In the genomic region with DNA sequence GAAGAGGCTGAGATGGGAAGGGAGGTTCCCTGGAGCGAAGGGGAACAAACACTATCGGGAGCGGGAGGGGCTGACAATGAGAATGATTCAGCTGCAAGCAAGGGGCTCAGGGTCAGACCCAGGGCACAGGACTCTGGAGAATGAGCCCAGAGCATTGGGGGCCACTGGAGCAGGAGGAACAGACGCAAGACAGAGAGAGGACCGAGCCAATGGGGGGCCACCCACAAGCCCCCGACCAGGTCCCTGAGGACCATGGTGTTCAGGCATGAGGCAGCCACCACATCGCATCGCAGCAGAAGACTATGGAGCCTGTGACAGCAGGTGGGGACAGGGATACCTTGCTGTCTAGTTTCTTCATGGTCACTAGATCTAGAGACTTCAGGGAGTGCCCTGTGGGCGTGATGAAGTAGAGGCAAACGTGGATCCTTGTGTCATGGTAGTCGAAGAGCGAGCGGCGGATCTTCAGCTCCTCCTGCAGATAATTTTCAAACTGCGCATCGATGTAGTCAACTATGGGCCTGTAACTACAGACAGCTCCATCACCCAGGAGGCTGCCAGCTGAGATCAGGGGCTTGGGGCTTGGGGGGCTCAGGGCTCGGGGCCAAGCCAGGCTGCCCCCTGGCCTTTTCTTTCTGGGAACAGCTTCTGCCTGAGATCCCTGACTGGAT, we compare ENCODE assay signal across 16 cellular contexts. TPM values are rescaled to one million over a fixed set of nuclear protein-coding genes. Genes with fewer than 3 reads are reported as not detected.
"Had no signal": no experiment of that assay in that cellular context is flagged by ENCODE, and none has a peak within 500 bp of the region (broad histone marks: within the 10 kb centered on the region; RNA-seq: fewer than 3 reads in every experiment).

No MANE protein-coding gene starts in this region.

- H3K9me3 Mint-ChIP-seq: naive thymus-derived CD4-positive, alpha-beta T cell; stimulated activated naive B cell treated with anti-CD40 and anti-IgM and Interleukin-4, amounts not matched to agents 10 μg/mL and 1 μg/mL and 100 μg/mL, for 72 hours had no signal

- DNase-seq: activated CD4-positive, alpha-beta T cell treated with anti-CD3 and anti-CD28 coated beads for 1 hour; activated CD4-positive, alpha-beta T cell treated with anti-CD3 and anti-CD28 coated beads, Interleukin-2, amount 50 U/mL, for 4 hours; activated gamma-delta T cell treated with Interleukin-2 at 50 U/mL for 16 hours; amygdala; body of pancreas; erythroblast; heart right ventricle; left colon; stimulated activated CD4-positive, alpha-beta T cell treated with anti-CD3 and anti-CD28 coated beads, Interleukin-2, amount 100 ng/mL, for 48 hours; stimulated activated naive B cell treated with anti-CD40 and anti-IgM and Interleukin-4, amounts not matched to agents 10 μg/mL and 1 μg/mL and 100 μg/mL, for 72 hours; T1000 had no signal

- H3K4me3 ChIP-seq: body of pancreas, gastroesophageal sphincter, heart right ventricle, mucosa of descending colon, tibial nerve had no signal

- H3K27ac Mint-ChIP-seq: activated naive CD8-positive, alpha-beta T cell; stimulated activated naive B cell treated with anti-CD40 and anti-IgM and Interleukin-4, amounts not matched to agents 10 μg/mL and 1 μg/mL and 100 μg/mL, for 72 hours had no signal

- H3K27ac ChIP-seq: body of pancreas, gastroesophageal sphincter, heart right ventricle, tibial nerve had no signal

- H3K4me3 Mint-ChIP-seq: activated naive CD8-positive, alpha-beta T cell; naive thymus-derived CD4-positive, alpha-beta T cell; stimulated activated naive B cell treated with anti-CD40 and anti-IgM and Interleukin-4, amounts not matched to agents 10 μg/mL and 1 μg/mL and 100 μg/mL, for 72 hours had no signal

- ATAC-seq: body of pancreas; gastroesophageal sphincter; heart right ventricle; left colon; mucosa of descending colon; naive thymus-derived CD4-positive, alpha-beta T cell; stimulated activated naive B cell treated with anti-CD40 and anti-IgM and Interleukin-4, amounts not matched to agents 10 μg/mL and 1 μg/mL and 100 μg/mL, for 72 hours had no signal

- H3K27me3 ChIP-seq: body of pancreas, gastroesophageal sphincter, heart right ventricle, tibial nerve had no signal

- H3K27me3 Mint-ChIP-seq: activated naive CD8-positive, alpha-beta T cell; naive thymus-derived CD4-positive, alpha-beta T cell had no signal

- H3K9me3 ChIP-seq: body of pancreas, gastroesophageal sphincter, heart right ventricle, mucosa of descending colon, tibial nerve had no signal

RNA-seq across cellular contexts. Expression of a gene that starts 16.3 kb away (rescaled TPM):
- total RNA-seq: gastroesophageal sphincter, tibial nerve had no signal

RNA-seq across cellular contexts. Expression of a gene that starts 49.6 kb away (rescaled TPM):
- polyA plus RNA-seq: naive thymus-derived CD4-positive, alpha-beta T cell had no signal
